Comparison of ENCODE assay signal across 18 cellular contexts in genomic region chr12:91753649-91754048, GRCh38.
DNase-seq lines count a peak whose midpoint lies in the region; ATAC-seq, FAIRE-seq and TF ChIP-seq lines count a peak whose summit lies in the region.
"Had no signal": no experiment of that assay in that cellular context is flagged by ENCODE, and none has a peak within 500 bp of the region (broad histone marks: within the 10 kb centered on the region; RNA-seq: fewer than 3 reads in every experiment).

No MANE protein-coding gene starts in this region.

- no peak overlapping the region for H3K9ac ChIP-seq in H1 (replicated peaks in 1 of 4; ENCODE audit: extremely low read depth in 1 of 4, low read depth in 3 of 4, low read length in 3 of 4)
- H3K9ac ChIP-seq: BLaER1 treated with 17β-estradiol and CSF1 and Interleukin-3, amounts not matched to agents 10 nM and 100 nM had no signal

- no peak overlapping the region for H3K4me3 Mint-ChIP-seq in GM23338
- H3K4me3 Mint-ChIP-seq in stimulated activated naive CD8-positive, alpha-beta T cell treated with anti-CD3 and anti-CD28 coated beads, Interleukin-15, amount 100 ng/mL, for 72 hours: no peak overlapping the region
- H3K4me3 Mint-ChIP-seq: B cell; CD8-positive, alpha-beta T cell had no signal

- no peak overlapping the region for H3K4ac ChIP-seq in H1 (replicated peaks; ENCODE audit: insufficient read length, low read depth, low read length)

- H4K91ac ChIP-seq in H1 (replicated peaks; ENCODE audit: insufficient read length, low read length): no peak overlapping the region

- no peak overlapping the region for H3K23ac ChIP-seq in H1 (ENCODE audit: insufficient read length)

- H3K14ac ChIP-seq in H1 (ENCODE audit: insufficient read length): no peak overlapping the region

- 92% methylated on average over 3 of the region's 3 CpGs; no CpG with 5 or more reads in 1 of the 2 experiments for WGBS in H1 (ENCODE audit: extremely low coverage in 1 of 2, insufficient coverage in 1 of 2, insufficient read length in 1 of 2, insufficient replicate concordance in 2 of 2, low coverage in 1 of 2, low lambda C conversion rate in 2 of 2, missing lambda C conversion rate in 1 of 2), 2 experiments

- TF ChIP-seq CTCF in GM23338 (conservative IDR thresholded peaks at IDR 0.05; ENCODE audit: low read depth in 2 of 2) (no peak), H1 (IDR thresholded peaks at IDR 0.05; ENCODE audit: control extremely low read depth in 1 of 3, insufficient read depth in 1 of 3, low read depth in 1 of 3, low read length in 3 of 3) (no peak)

- H4K8ac ChIP-seq in H1 (ENCODE audit: extremely low read depth, insufficient read depth, low read length): no peak overlapping the region

- H3K4me1 ChIP-seq in GM23338 (ENCODE audit: insufficient read depth) (no peaks in the 10 kb centered on the region), H1 (replicated peaks in 1 of 4; ENCODE audit: control insufficient read depth in 3 of 4, insufficient read depth in 4 of 4, low read length in 3 of 4) (no peaks in the 10 kb centered on the region)
- H3K4me1 ChIP-seq: BLaER1 treated with 17β-estradiol and CSF1 and Interleukin-3, amounts not matched to agents 10 nM and 100 nM had no signal

- H2BK5ac ChIP-seq in H1 (ENCODE audit: low read depth, low read length): no peak overlapping the region

- no peak for TF ChIP-seq POLR2A in H1 (IDR thresholded peaks at IDR 0.05; ENCODE audit: control extremely low read depth in 1 of 2, low read depth in 2 of 2, low read length in 2 of 2)

- no peaks in the 10 kb centered on the region for H3K27me3 Mint-ChIP-seq in GM23338 (ENCODE audit: insufficient read depth, low read depth, poor library complexity)
- H3K27me3 Mint-ChIP-seq in stimulated activated naive CD8-positive, alpha-beta T cell treated with anti-CD3 and anti-CD28 coated beads, Interleukin-15, amount 100 ng/mL, for 72 hours: no peaks in the 10 kb centered on the region

- no peak overlapping the region for H3K27ac ChIP-seq in GM23338 (ENCODE audit: low read depth)
- no peak overlapping the region for H3K27ac ChIP-seq in H1 (ENCODE audit: low read depth, low read length)
- H3K27ac ChIP-seq: 22Rv1; BLaER1 treated with 17β-estradiol and CSF1 and Interleukin-3, amounts not matched to agents 10 nM and 100 nM had no signal

- no peak for ATAC-seq in GM23338
- no peak for ATAC-seq in stimulated activated naive CD8-positive, alpha-beta T cell treated with anti-CD3 and anti-CD28 coated beads, Interleukin-15, amount 100 ng/mL, for 72 hours
- ATAC-seq: CD8-positive, alpha-beta T cell; GM12878 had no signal

- H3K9me2 ChIP-seq in GM23338 (ENCODE audit: insufficient read depth): peaks cover 4% of the 10 kb centered on the region; the same call in 1 of the 2 replicates

- H4K20me1 ChIP-seq in GM23338 (replicated peaks; ENCODE audit: insufficient read depth): no peaks in the 10 kb centered on the region
- no peaks in the 10 kb centered on the region for H4K20me1 ChIP-seq in H1 (replicated peaks in 1 of 2; ENCODE audit: control insufficient read depth in 1 of 2, insufficient read depth in 2 of 2, low read length in 2 of 2)
- H4K20me1 ChIP-seq: BLaER1 treated with 17β-estradiol and CSF1 and Interleukin-3, amounts not matched to agents 10 nM and 100 nM had no signal

- H3K36me3 ChIP-seq in GM23338 (ENCODE audit: insufficient read depth): no peaks in the 10 kb centered on the region
- H3K36me3 ChIP-seq in H1 (ENCODE audit: control insufficient read depth in 2 of 4, insufficient read depth in 4 of 4, low read length in 3 of 4): no peaks in the 10 kb centered on the region
- H3K36me3 ChIP-seq: BLaER1 treated with 17β-estradiol and CSF1 and Interleukin-3, amounts not matched to agents 10 nM and 100 nM had no signal

- no peak for TF ChIP-seq EP300 in H1 (IDR thresholded peaks at IDR 0.05; ENCODE audit: borderline replicate concordance in 1 of 2, low read depth in 2 of 2, low read length in 2 of 2)

- no peaks in the 10 kb centered on the region for H3K79me2 ChIP-seq in GM23338 (replicated peaks; ENCODE audit: insufficient read depth)
- H3K79me2 ChIP-seq in H1 (ENCODE audit: control insufficient read depth in 1 of 2, insufficient read depth in 2 of 2, low read length in 2 of 2): no peaks in the 10 kb centered on the region

- CTCF ChIA-PET in H1 (lab: Charles Lee; ENCODE audit: partially characterized antibody): interaction anchor here (0.7 to 1.5 kb wide), 3 partner anchors 11 to 36 kb away, joined by 3 to 4 read pairs (median 3); no protein-coding TSS in a partner anchor

- no peak overlapping the region for H2AFZ ChIP-seq in GM23338
- no peak overlapping the region for H2AFZ ChIP-seq in H1 (ENCODE audit: low read length)

- POLR2A ChIA-PET in H1 (lab: Charles Lee; ENCODE audit: partially characterized antibody): no interaction called here

- no peak overlapping the region for H4K5ac ChIP-seq in H1 (ENCODE audit: insufficient read length, low read depth, low read length)

- no peaks in the 10 kb centered on the region for H3K4me1 Mint-ChIP-seq in GM23338
- no peaks in the 10 kb centered on the region for H3K4me1 Mint-ChIP-seq in stimulated activated naive CD8-positive, alpha-beta T cell treated with anti-CD3 and anti-CD28 coated beads, Interleukin-15, amount 100 ng/mL, for 72 hours
- H3K4me1 Mint-ChIP-seq: B cell had no signal

- H3K27me3 ChIP-seq in GM23338 (ENCODE audit: insufficient read depth): no peaks in the 10 kb centered on the region
- H3K27me3 ChIP-seq in H1 (replicated peaks in 1 of 4; ENCODE audit: control insufficient read depth in 3 of 4, extremely low read depth in 1 of 4, insufficient read depth in 3 of 4, low read length in 3 of 4): no peaks in the 10 kb centered on the region
- H3K27me3 ChIP-seq: BLaER1 treated with 17β-estradiol and CSF1 and Interleukin-3, amounts not matched to agents 10 nM and 100 nM had no signal

- H3F3A ChIP-seq in GM23338 (replicated peaks; ENCODE audit: low read depth): no peaks in the 10 kb centered on the region

- no peak overlapping the region for H2BK15ac ChIP-seq in H1 (ENCODE audit: low read length)

- no peak overlapping the region for H2BK120ac ChIP-seq in H1 (replicated peaks; ENCODE audit: low read depth, low read length)

- peaks cover 8% of the 10 kb centered on the region; the same call in 2 of the 3 replicates for H3K36me3 Mint-ChIP-seq in GM23338 (ENCODE audit: low read depth)
- H3K36me3 Mint-ChIP-seq: CD8-positive, alpha-beta T cell had no signal

- H3K4me3 ChIP-seq in GM23338 (no peak overlapping the region), H1 (ENCODE audit: extremely low read depth in 1 of 4, insufficient read depth in 2 of 4, low read depth in 3 of 4, low read length in 4 of 4) (no peak overlapping the region)
- H3K4me3 ChIP-seq: BLaER1 treated with 17β-estradiol and CSF1 and Interleukin-3, amounts not matched to agents 10 nM and 100 nM; GM12878 had no signal

- DNase-seq in NCI-H748 (lab: John Stamatoyannopoulos, UW; ENCODE audit: unreplicated experiment): peak; percentile 6
- no peak for DNase-seq in NCI-H748 treated with DMSO at 0.1 percent for 48 hours (lab: John Stamatoyannopoulos, UW)
- DNase-seq in GM23338 (ENCODE audit: low spot score): peak; percentile 4
- peak; percentile 13 for DNase-seq in OCI-M1 (lab: John Stamatoyannopoulos, UW)
- DNase-seq in H1 (ENCODE audit: low read depth in 1 of 2, low spot score in 2 of 2): no peak
- DNase-seq in stimulated activated naive CD8-positive, alpha-beta T cell treated with anti-CD3 and anti-CD28 coated beads, Interleukin-15, amount 100 ng/mL, for 72 hours: no peak
- no peak for DNase-seq in stimulated activated naive CD4-positive, alpha-beta T cell (lab: John Stamatoyannopoulos, UW)
- DNase-seq: Calu3; CD8-positive, alpha-beta T cell; DMS79 treated with DMSO at 0.1 percent for 48 hours; EL; HCEC 1CT had no signal

- no peak overlapping the region for H2AK5ac ChIP-seq in H1 (ENCODE audit: low read depth, low read length)

- peaks cover 17% of the 10 kb centered on the region; the same call in 2 of the 3 replicates for H3K9me3 Mint-ChIP-seq in GM23338
- H3K9me3 Mint-ChIP-seq in stimulated activated naive CD8-positive, alpha-beta T cell treated with anti-CD3 and anti-CD28 coated beads, Interleukin-15, amount 100 ng/mL, for 72 hours: peaks cover 0 to 22% of the 10 kb centered on the region in 2 donors

- H3K18ac ChIP-seq in H1 (ENCODE audit: extremely low read depth, low read length): no peak overlapping the region

- H3K4me2 ChIP-seq in GM23338 (no peak overlapping the region), H1 (ENCODE audit: insufficient read depth in 1 of 2, low read depth in 2 of 2, low read length in 2 of 2) (no peak overlapping the region)
- H3K4me2 ChIP-seq: BLaER1 treated with 17β-estradiol and CSF1 and Interleukin-3, amounts not matched to agents 10 nM and 100 nM had no signal

- no peak for TF ChIP-seq RAD21 in H1 (IDR thresholded peaks at IDR 0.05 in 1 of 2, conservative IDR thresholded peaks at IDR 0.05 in 1 of 2; ENCODE audit: low read depth in 2 of 2, low read length in 2 of 2)

- H3K56ac ChIP-seq in H1 (replicated peaks; ENCODE audit: insufficient read length, low read depth, low read length): no peak overlapping the region

- FAIRE-seq in H1 (lab: Jason Lieb, UNC): no peak
- FAIRE-seq: GM12878, GM19239, H54 had no signal

- H3K23me2 ChIP-seq in H1 (ENCODE audit: low read depth, low read length): no peaks in the 10 kb centered on the region; the same call in 1 of the 2 replicates

- H2BK20ac ChIP-seq in H1 (ENCODE audit: low read length): no peak overlapping the region

- no peak overlapping the region for H3K27ac Mint-ChIP-seq in GM23338
- no peak overlapping the region for H3K27ac Mint-ChIP-seq in stimulated activated naive CD8-positive, alpha-beta T cell treated with anti-CD3 and anti-CD28 coated beads, Interleukin-15, amount 100 ng/mL, for 72 hours
- H3K27ac Mint-ChIP-seq: B cell; CD8-positive, alpha-beta T cell had no signal

- H3K79me1 ChIP-seq in H1 (ENCODE audit: low read depth, low read length): no peaks in the 10 kb centered on the region

- 0 out of 4 replicates have a peak, but pooled peaks cover 0 to 4% of the 10 kb centered on the region in 2 experiments for H3K9me3 ChIP-seq in H1 (ENCODE audit: insufficient read depth in 2 of 2, low read depth in 1 of 2, low read length in 1 of 2)

- no peak overlapping the region for H2BK12ac ChIP-seq in H1 (ENCODE audit: low read depth, low read length)

TF ChIP-seq in GM23338, 12 proteins besides CTCF, POLR2A, EP300 and RAD21 (continues in another document):
- no peak for TF ChIP-seq JUNB (IDR thresholded peaks at IDR 0.05; ENCODE audit: unreplicated experiment)

TF ChIP-seq in H1, 55 proteins besides CTCF, POLR2A, EP300 and RAD21:
- TF ChIP-seq SP2 (IDR thresholded peaks at IDR 0.05; ENCODE audit: low read length): no peak
- peak; percentile 63; the same call in 1 of the 2 replicates for TF ChIP-seq KDM1A (IDR thresholded peaks at IDR 0.05; ENCODE audit: borderline replicate concordance, low read length)

Comparison
In these comparisons a context has a peak if more than half of its experiments do, and no peak if none do; other contexts are left out.
1. DNase-seq: peak in NCI-H748 (single experiment), GM23338 (single experiment) and OCI-M1 (single experiment); none in NCI-H748 treated with DMSO at 0.1 percent for 48 hours (single experiment), H1 (0 of 2), stimulated activated naive CD8-positive, alpha-beta T cell treated with anti-CD3 and anti-CD28 coated beads, Interleukin-15, amount 100 ng/mL, for 72 hours (0 of 2) and stimulated activated naive CD4-positive, alpha-beta T cell (0 of 6).